In the genomic region with DNA sequence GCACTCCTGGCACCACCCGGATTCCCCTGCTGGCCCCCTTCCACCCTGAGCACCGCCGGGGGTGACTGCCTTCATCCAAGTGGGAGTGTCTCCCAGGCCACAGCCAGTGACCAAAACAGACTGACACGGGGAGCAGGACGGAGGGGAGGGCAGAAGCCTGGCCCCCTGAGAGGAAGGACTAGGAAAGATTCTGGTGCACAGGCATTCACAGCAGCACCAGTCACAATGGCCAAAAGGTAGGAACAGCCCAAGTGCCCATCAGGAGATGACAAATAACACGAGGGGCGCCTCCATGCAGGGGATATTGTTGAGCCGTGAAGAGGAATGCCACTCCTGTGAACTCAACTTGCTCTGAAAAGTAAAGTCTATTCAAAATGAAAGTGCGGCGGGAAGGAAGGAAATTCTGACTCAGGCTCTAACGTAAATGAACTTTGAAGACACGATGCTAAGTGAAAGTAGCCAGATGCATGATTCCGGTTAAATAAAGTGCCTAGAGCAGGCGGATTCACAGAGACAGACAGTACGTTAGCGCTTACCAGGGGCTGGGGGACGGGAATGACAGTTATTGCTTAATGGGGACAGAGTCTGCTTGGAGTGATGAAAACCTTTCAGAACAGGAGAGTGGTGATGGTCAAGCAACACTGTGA, we compare ENCODE assay signal across 9 cellular contexts.
DNase-seq lines count a peak whose midpoint lies in the region; ATAC-seq, FAIRE-seq and TF ChIP-seq lines count a peak whose summit lies in the region.
"Had no signal": no experiment of that assay in that cellular context is flagged by ENCODE, and none has a peak within 500 bp of the region (broad histone marks: within the 10 kb centered on the region; RNA-seq: fewer than 3 reads in every experiment).

No MANE protein-coding gene starts in this region.

- H2BK20ac ChIP-seq in H1 (ENCODE audit: low read length) = no peak overlapping the region

- TF ChIP-seq EP300 in H1 (IDR thresholded peaks at IDR 0.05; ENCODE audit: borderline replicate concordance in 1 of 2, low read depth in 2 of 2, low read length in 2 of 2) = no peak

- H4K91ac ChIP-seq in H1 (replicated peaks; ENCODE audit: insufficient read length, low read length) = no peak overlapping the region

- intact Hi-C loops in activated CD4-positive, alpha-beta T cell treated with anti-CD3 and anti-CD28 coated beads, Interleukin-2, amount 10 ng/mL, durations not matched to agents 24 days and 14 days (cut with micrococcal nuclease) = loop anchor here (1.0 to 10.0 kb wide), 6 partner anchors 29 to 259 kb away; a partner anchor contains a TSS
- intact Hi-C loops in thyroid gland (cut with DNase I) = no loop called here

- H2AFZ ChIP-seq in H1 (ENCODE audit: low read length) = no peak overlapping the region

- H3K36me3 Mint-ChIP-seq in activated CD4-positive, alpha-beta T cell treated with anti-CD3 and anti-CD28 coated beads, Interleukin-2, amount 10 ng/mL, durations not matched to agents 24 days and 14 days (ENCODE audit: low read depth) = no peaks in the 10 kb centered on the region
- H3K36me3 Mint-ChIP-seq in endothelial cell (ENCODE audit: low read depth, unreplicated experiment) = no peaks in the 10 kb centered on the region

- peaks cover 0 to 3% (median 2%) of the 10 kb centered on the region in 4 experiments; a peak in 4 of 7 replicates for H3K4me1 ChIP-seq in H1 (replicated peaks in 1 of 4; ENCODE audit: control insufficient read depth in 3 of 4, insufficient read depth in 4 of 4, low read length in 3 of 4)
- peaks cover 10 to 38% of the 10 kb centered on the region in 2 donors for H3K4me1 ChIP-seq in thyroid gland

- H2BK12ac ChIP-seq in H1 (ENCODE audit: low read depth, low read length) = 0 out of 2 replicates have a peak overlapping the region, but pooled peaks have one; percentile 39

- no peak overlapping the region for H3K4ac ChIP-seq in H1 (replicated peaks; ENCODE audit: insufficient read length, low read depth, low read length)

- H3K79me1 ChIP-seq in H1 (ENCODE audit: low read depth, low read length) = no peaks in the 10 kb centered on the region

- peaks cover 18% of the 10 kb centered on the region for H3K4me1 Mint-ChIP-seq in activated CD4-positive, alpha-beta T cell treated with anti-CD3 and anti-CD28 coated beads, Interleukin-2, amount 10 ng/mL, durations not matched to agents 24 days and 14 days
- peaks cover 15% of the 10 kb centered on the region for H3K4me1 Mint-ChIP-seq in endothelial cell (ENCODE audit: unreplicated experiment)

- peak overlapping the region; percentile 78 for H3K27ac Mint-ChIP-seq in activated CD4-positive, alpha-beta T cell treated with anti-CD3 and anti-CD28 coated beads, Interleukin-2, amount 10 ng/mL, durations not matched to agents 24 days and 14 days
- no peak overlapping the region for H3K27ac Mint-ChIP-seq in endothelial cell (ENCODE audit: unreplicated experiment)

- H3K9ac ChIP-seq in H1 (replicated peaks in 1 of 4; ENCODE audit: extremely low read depth in 1 of 4, low read depth in 3 of 4, low read length in 3 of 4) = no peak overlapping the region

- DNase-seq in activated CD4-positive, alpha-beta T cell treated with anti-CD3 and anti-CD28 coated beads, Interleukin-2, amount 10 ng/mL, durations not matched to agents 24 days and 14 days = peak; percentile 90
- DNase-seq in H1 (ENCODE audit: low read depth in 1 of 2, low spot score in 2 of 2) = no peak
- peak; percentile 78 for DNase-seq in non-pigmented ciliary epithelial cell (ENCODE audit: low read depth)
- DNase-seq in thyroid gland = peak; percentile 76
- DNase-seq in endothelial cell (ENCODE audit: low spot score) = no peak
- no peak for DNase-seq in epidermal melanocyte (ENCODE audit: insufficient read length, low spot score)

- H3K27ac ChIP-seq in H1 (ENCODE audit: low read depth, low read length) (no peak overlapping the region), thyroid gland (peak overlapping the region; percentile 70 to 86 (median 77))
- H3K27ac ChIP-seq: epithelial cell of prostate had no signal

- H4K8ac ChIP-seq in H1 (ENCODE audit: extremely low read depth, insufficient read depth, low read length) = no peak overlapping the region

- H3K18ac ChIP-seq in H1 (ENCODE audit: extremely low read depth, low read length) = no peak overlapping the region

- H3K4me3 ChIP-seq in H1 (ENCODE audit: extremely low read depth in 1 of 4, insufficient read depth in 2 of 4, low read depth in 3 of 4, low read length in 4 of 4) (no peak overlapping the region), thyroid gland (replicated peaks in 1 of 3) (peak overlapping the region in 1 of 3 donors; percentile 17)

- H3K27me3 Mint-ChIP-seq in activated CD4-positive, alpha-beta T cell treated with anti-CD3 and anti-CD28 coated beads, Interleukin-2, amount 10 ng/mL, durations not matched to agents 24 days and 14 days = peaks cover 20% of the 10 kb centered on the region
- H3K27me3 Mint-ChIP-seq in endothelial cell (ENCODE audit: unreplicated experiment) = peaks cover 9% of the 10 kb centered on the region

- H3K4me3 Mint-ChIP-seq in activated CD4-positive, alpha-beta T cell treated with anti-CD3 and anti-CD28 coated beads, Interleukin-2, amount 10 ng/mL, durations not matched to agents 24 days and 14 days = peak overlapping the region; percentile 58
- H3K4me3 Mint-ChIP-seq in endothelial cell (ENCODE audit: unreplicated experiment) = no peak overlapping the region

- TF ChIP-seq POLR2A in H1 (IDR thresholded peaks at IDR 0.05; ENCODE audit: control extremely low read depth in 1 of 2, low read depth in 2 of 2, low read length in 2 of 2) = no peak
- TF ChIP-seq POLR2A in thyroid gland (IDR thresholded peaks at IDR 0.05) = peak in 1 of 2 donors; percentile 25

- ATAC-seq in GM19372 (IDR thresholded peaks at IDR 0.05; ENCODE audit: low read depth, unreplicated experiment) (peak; percentile 74), HG03442 (IDR thresholded peaks at IDR 0.05; ENCODE audit: unreplicated experiment) (peak; percentile 69)

- no peak overlapping the region for H2AK5ac ChIP-seq in H1 (ENCODE audit: low read depth, low read length)

- H4K5ac ChIP-seq in H1 (ENCODE audit: insufficient read length, low read depth, low read length) = no peak overlapping the region

- no peak overlapping the region for H3K23ac ChIP-seq in H1 (ENCODE audit: insufficient read length)

- POLR2A ChIA-PET in H1 (lab: Charles Lee; ENCODE audit: partially characterized antibody) = no interaction called here

- H3K23me2 ChIP-seq in H1 (ENCODE audit: low read depth, low read length) = no peaks in the 10 kb centered on the region

- no peaks in the 10 kb centered on the region for H3K79me2 ChIP-seq in H1 (ENCODE audit: control insufficient read depth in 1 of 2, insufficient read depth in 2 of 2, low read length in 2 of 2)

- H3K9me3 Mint-ChIP-seq in activated CD4-positive, alpha-beta T cell treated with anti-CD3 and anti-CD28 coated beads, Interleukin-2, amount 10 ng/mL, durations not matched to agents 24 days and 14 days = no peaks in the 10 kb centered on the region
- no peaks in the 10 kb centered on the region for H3K9me3 Mint-ChIP-seq in endothelial cell (ENCODE audit: unreplicated experiment)

- H3K4me2 ChIP-seq in H1 (ENCODE audit: insufficient read depth in 1 of 2, low read depth in 2 of 2, low read length in 2 of 2) = no peak overlapping the region

- no peak for TF ChIP-seq CTCF in H1 (IDR thresholded peaks at IDR 0.05; ENCODE audit: control extremely low read depth in 1 of 3, insufficient read depth in 1 of 3, low read depth in 1 of 3, low read length in 3 of 3)
- no peak for TF ChIP-seq CTCF in thyroid gland (IDR thresholded peaks at IDR 0.05)
- TF ChIP-seq CTCF in endothelial cell (IDR thresholded peaks at IDR 0.05; ENCODE audit: unreplicated experiment) = no peak

- H2BK5ac ChIP-seq in H1 (ENCODE audit: low read depth, low read length) = no peak overlapping the region

- CTCF ChIA-PET in H1 (lab: Charles Lee; ENCODE audit: partially characterized antibody) = no interaction called here

- H3K27me3 ChIP-seq in H1 (replicated peaks in 1 of 4; ENCODE audit: control insufficient read depth in 3 of 4, extremely low read depth in 1 of 4, insufficient read depth in 3 of 4, low read length in 3 of 4) (no peaks in the 10 kb centered on the region), thyroid gland (no peaks in the 10 kb centered on the region)

- no peaks in the 10 kb centered on the region for H4K20me1 ChIP-seq in H1 (replicated peaks in 1 of 2; ENCODE audit: control insufficient read depth in 1 of 2, insufficient read depth in 2 of 2, low read length in 2 of 2)

- no peak for TF ChIP-seq RAD21 in H1 (IDR thresholded peaks at IDR 0.05 in 1 of 2, conservative IDR thresholded peaks at IDR 0.05 in 1 of 2; ENCODE audit: low read depth in 2 of 2, low read length in 2 of 2)

- H3K9me3 ChIP-seq in H1 (ENCODE audit: insufficient read depth in 2 of 2, low read depth in 1 of 2, low read length in 1 of 2) (no peaks in the 10 kb centered on the region; a peak in 1 of 4 replicates), thyroid gland (no peaks in the 10 kb centered on the region)

- H3K36me3 ChIP-seq in H1 (ENCODE audit: control insufficient read depth in 2 of 4, insufficient read depth in 4 of 4, low read length in 3 of 4) (no peaks in the 10 kb centered on the region), thyroid gland (no peaks in the 10 kb centered on the region)

- no peak for FAIRE-seq in H1 (lab: Jason Lieb, UNC)

- no peak overlapping the region for H2BK120ac ChIP-seq in H1 (replicated peaks; ENCODE audit: low read depth, low read length)

- WGBS in H1 (ENCODE audit: extremely low coverage in 1 of 2, insufficient coverage in 1 of 2, insufficient read length in 1 of 2, insufficient replicate concordance in 2 of 2, low coverage in 1 of 2, low lambda C conversion rate in 2 of 2, missing lambda C conversion rate in 1 of 2), 2 experiments = 84% methylated on average over 17 of the region's 17 CpGs; no CpG with 5 or more reads in 1 of the 2 experiments
- 18 to 22% methylated on average over 17 of the region's 17 CpGs for WGBS in thyroid gland, 2 donors

- no peak overlapping the region for H3K14ac ChIP-seq in H1 (ENCODE audit: insufficient read length)

- no peak overlapping the region for H3K56ac ChIP-seq in H1 (replicated peaks; ENCODE audit: insufficient read length, low read depth, low read length)

- H2BK15ac ChIP-seq in H1 (ENCODE audit: low read length) = no peak overlapping the region

TF ChIP-seq in H1, 55 proteins besides CTCF, POLR2A, EP300 and RAD21 (continues in another document):
- TF ChIP-seq, protein P1, sequence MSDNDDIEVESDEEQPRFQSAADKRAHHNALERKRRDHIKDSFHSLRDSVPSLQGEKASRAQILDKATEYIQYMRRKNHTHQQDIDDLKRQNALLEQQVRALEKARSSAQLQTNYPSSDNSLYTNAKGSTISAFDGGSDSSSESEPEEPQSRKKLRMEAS (IDR thresholded peaks at IDR 0.05) = no peak
- TF ChIP-seq RNF2 (IDR thresholded peaks at IDR 0.05; ENCODE audit: borderline replicate concordance, low read depth, low read length, missing control alignments, poor library complexity, severe bottlenecking) (no peak), SRF (IDR thresholded peaks at IDR 0.05; ENCODE audit: low read depth, low read length) (no peak), PHF8 (conservative IDR thresholded peaks at IDR 0.05; ENCODE audit: low read depth, low read length) (no peak)

Comparison
In these comparisons a context has a peak if more than half of its experiments do, and no peak if none do; other contexts are left out.
1. DNase-seq: peak in activated CD4-positive, alpha-beta T cell treated with anti-CD3 and anti-CD28 coated beads, Interleukin-2, amount 10 ng/mL, durations not matched to agents 24 days and 14 days (single experiment), non-pigmented ciliary epithelial cell (single experiment) and thyroid gland (2 of 2); none in H1 (0 of 2), endothelial cell (single experiment) and epidermal melanocyte (single experiment).